24 cellular contexts compared by ENCODE assay signal in the genomic region with DNA sequence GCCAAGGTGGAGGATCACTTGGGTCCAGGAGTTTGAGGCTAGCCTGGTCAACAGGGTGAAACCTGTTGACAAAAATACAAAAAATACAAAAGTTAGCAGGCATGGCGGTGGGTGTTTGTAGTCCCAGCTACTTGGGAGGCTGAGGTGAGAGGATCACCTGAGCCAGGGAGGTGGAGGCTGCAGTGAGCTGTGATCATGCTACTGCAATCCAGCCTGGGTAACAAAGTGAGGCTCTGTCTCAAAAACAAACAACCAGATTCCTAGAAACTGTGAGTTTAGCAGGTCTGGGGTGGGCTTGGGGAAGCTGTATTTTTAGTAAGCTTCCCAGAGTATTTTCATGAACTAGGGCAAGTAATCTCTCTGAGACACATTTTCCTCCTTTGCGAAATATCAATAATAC. TPM values are rescaled to one million over a fixed set of nuclear protein-coding genes. Genes with fewer than 3 reads are reported as not detected.
A peak's percentile ranks its signal among the peaks of the same experiment; 100 is the strongest.
DNase-seq lines count a peak whose midpoint lies in the region; ATAC-seq, FAIRE-seq and TF ChIP-seq lines count a peak whose summit lies in the region.
"Had no signal": no experiment of that assay in that cellular context is flagged by ENCODE, and none has a peak within 500 bp of the region (broad histone marks: within the 10 kb centered on the region; RNA-seq: fewer than 3 reads in every experiment).

No MANE protein-coding gene starts in this region.

- no peak for FAIRE-seq in A549 (lab: Jason Lieb, UNC)
- FAIRE-seq: D721Med had no signal

- H3K4me2 ChIP-seq in A549: peak overlapping the region; percentile 47; the same call in 2 of the 3 replicates
- H3K4me2 ChIP-seq: BLaER1 treated with 17β-estradiol and CSF1 and Interleukin-3, amounts not matched to agents 10 nM and 100 nM; GM23338 had no signal

- peaks cover 27% of the 10 kb centered on the region for H3K4me1 Mint-ChIP-seq in osteocyte (ENCODE audit: unreplicated experiment)

- H3K27ac ChIP-seq in A549: peak overlapping the region; percentile 39 to 70; a peak in 4 of 6 replicates
- H3K27ac ChIP-seq in RWPE1: peak overlapping the region; percentile 98
- H3K27ac ChIP-seq in epithelial cell of prostate: peak overlapping the region; percentile 64
- H3K27ac ChIP-seq: BLaER1 treated with 17β-estradiol and CSF1 and Interleukin-3, amounts not matched to agents 10 nM and 100 nM had no signal

- no peak for TF ChIP-seq POLR2A in A549 (IDR thresholded peaks at IDR 0.05; ENCODE audit: low read length)

- no peak for TF ChIP-seq RAD21 in A549 (conservative IDR thresholded peaks at IDR 0.05 in 1 of 2, IDR thresholded peaks at IDR 0.05 in 1 of 2)

- peaks cover 3% of the 10 kb centered on the region for H3K27me3 Mint-ChIP-seq in osteocyte (ENCODE audit: unreplicated experiment)

- H3K4me3 Mint-ChIP-seq in osteocyte (ENCODE audit: unreplicated experiment): no peak overlapping the region
- H3K4me3 Mint-ChIP-seq: CD4-positive, alpha-beta T cell; GM23338; H9 had no signal

- H3K4me1 ChIP-seq in A549: peaks cover 27% of the 10 kb centered on the region

- POLR2A ChIA-PET in A549 (lab: Yijun Ruan, JAX): interaction anchor here (1.2 kb wide), 1 partner anchor 8 kb away, joined by 3 read pairs; no protein-coding TSS in a partner anchor
- POLR2A ChIA-PET in RWPE1 (lab: Yijun Ruan, JAX; ENCODE audit: low non-redundant PET): no interaction called here

- no peaks in the 10 kb centered on the region for H3K9me3 ChIP-seq in A549
- H3K9me3 ChIP-seq: BLaER1 treated with 17β-estradiol and CSF1 and Interleukin-3, amounts not matched to agents 10 nM and 100 nM; MG63 had no signal

- no peak for ATAC-seq in A549
- ATAC-seq in stimulated activated naive CD8-positive, alpha-beta T cell treated with anti-CD3 and anti-CD28 coated beads, Interleukin-15, Interleukin-2, amounts not matched to agents 100 U/mL and 50 U/mL, for 24 hours: no peak
- ATAC-seq: GM23338 had no signal

- CTCF ChIA-PET in A549 (lab: Yijun Ruan, JAX): interaction anchor here (1.0 kb wide), 1 partner anchor 46 kb away, joined by 3 read pairs; no protein-coding TSS in a partner anchor
- CTCF ChIA-PET in RWPE1 (lab: Yijun Ruan, JAX): interaction anchor here (2.1 kb wide), 1 partner anchor 33 kb away, joined by 15 read pairs; no protein-coding TSS in a partner anchor

- H3K9me3 Mint-ChIP-seq in osteocyte (ENCODE audit: unreplicated experiment): no peaks in the 10 kb centered on the region
- H3K9me3 Mint-ChIP-seq: CD4-positive, alpha-beta T cell; GM23338; H9 had no signal

- in situ Hi-C loops in ACHN (cut with HindIII; ENCODE audit: low pct_ligation_motif_present, low pct_unique_long_range_greater_than_20kb, low sequenced_read_pairs): no loop called here

- no peak for DNase-seq in A549 (ENCODE audit: low read depth in 1 of 2, low spot score in 1 of 2)
- DNase-seq in RWPE1 (ENCODE audit: low spot score): no peak
- DNase-seq in epithelial cell of prostate (ENCODE audit: low read depth, low spot score): no peak
- no peak for DNase-seq in osteocyte (ENCODE audit: extremely low spot score, unreplicated experiment)
- DNase-seq in ACHN: no peak
- DNase-seq in stimulated activated naive CD8-positive, alpha-beta T cell treated with anti-CD3 and anti-CD28 coated beads, Interleukin-15, Interleukin-2, amounts not matched to agents 100 U/mL and 50 U/mL, for 24 hours: no peak
- DNase-seq in foreskin melanocyte: no peak
- DNase-seq: AML-193; CD4-positive, alpha-beta T cell; H9; KG1; NCI-H1105 treated with DMSO at 0.1 percent for 48 hours; NCI-H146; NCI-H1930; NCI-H2107; NCI-H446; NCI-H524 treated with DMSO at 0.1 percent for 48 hours; NCI-H774; SHP77 treated with DMSO at 0.1 percent for 48 hours had no signal

- 92% methylated on average over 2 of the region's 2 CpGs for WGBS in A549 (ENCODE audit: missing lambda C conversion rate)

- no peak for TF ChIP-seq EP300 in A549 (IDR thresholded peaks at IDR 0.05)

- H3K27ac Mint-ChIP-seq in osteocyte (ENCODE audit: unreplicated experiment): peak overlapping the region; percentile 67
- H3K27ac Mint-ChIP-seq: CD4-positive, alpha-beta T cell; GM23338; H9 had no signal

- H3K4me3 ChIP-seq in A549: no peak overlapping the region
- H3K4me3 ChIP-seq: BLaER1 treated with 17β-estradiol and CSF1 and Interleukin-3, amounts not matched to agents 10 nM and 100 nM; GM23338; MG63 had no signal

- H3K36me3 Mint-ChIP-seq in osteocyte (ENCODE audit: unreplicated experiment): no peaks in the 10 kb centered on the region

- no peak for TF ChIP-seq CTCF in A549 (IDR thresholded peaks at IDR 0.05)
- no peak for TF ChIP-seq CTCF in RWPE1 (conservative IDR thresholded peaks at IDR 0.05; ENCODE audit: low read depth)
- no peak for TF ChIP-seq CTCF in osteocyte (IDR thresholded peaks at IDR 0.05)

TF ChIP-seq in A549, 52 proteins besides CTCF, POLR2A, EP300 and RAD21:
- no peak for TF ChIP-seq CBX2 (IDR thresholded peaks at IDR 0.05; ENCODE audit: borderline replicate concordance, low read depth)
- no peak for TF ChIP-seq NFE2L2 (conservative IDR thresholded peaks at IDR 0.05; ENCODE audit: low read length)
- TF ChIP-seq, protein P1, sequence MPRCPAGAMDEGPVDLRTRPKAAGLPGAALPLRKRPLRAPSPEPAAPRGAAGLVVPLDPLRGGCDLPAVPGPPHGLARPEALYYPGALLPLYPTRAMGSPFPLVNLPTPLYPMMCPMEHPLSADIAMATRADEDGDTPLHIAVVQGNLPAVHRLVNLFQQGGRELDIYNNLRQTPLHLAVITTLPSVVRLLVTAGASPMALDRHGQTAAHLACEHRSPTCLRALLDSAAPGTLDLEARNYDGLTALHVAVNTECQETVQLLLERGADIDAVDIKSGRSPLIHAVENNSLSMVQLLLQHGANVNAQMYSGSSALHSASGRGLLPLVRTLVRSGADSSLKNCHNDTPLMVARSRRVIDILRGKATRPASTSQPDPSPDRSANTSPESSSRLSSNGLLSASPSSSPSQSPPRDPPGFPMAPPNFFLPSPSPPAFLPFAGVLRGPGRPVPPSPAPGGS (IDR thresholded peaks at IDR 0.05): no peak
- TF ChIP-seq CHD2 (IDR thresholded peaks at IDR 0.05; ENCODE audit: low read length, partially characterized antibody): no peak
- TF ChIP-seq FOXS1 (CRISPR knock-in tag; IDR thresholded peaks at IDR 0.05): no peak
- TF ChIP-seq HOXB5 (CRISPR knock-in tag; IDR thresholded peaks at IDR 0.05): no peak

RNA-seq across cellular contexts. Expression of a gene that starts 5.2 kb away (rescaled TPM):
- polyA plus RNA-seq in A549 (2011; rRNA removed): 2.6 and 2.7 TPM in 2 replicates
- polyA plus RNA-seq in A549 (2012; cell fraction: cytosol; rRNA removed): 2.2 and 2.7 TPM in 2 replicates
- polyA plus RNA-seq in A549 (2012; cell fraction: nucleus; rRNA removed): 2.9 and 3.0 TPM in 2 replicates
- 7.3 to 8.7 TPM (median 8.5 TPM) in 3 replicates for polyA plus RNA-seq in A549 (2017; fragmentation: RNase III; extraction: RNeasy Plus Mini Kit Qiagen cat#74134 plus additional on column Dnase treatment)
- polyA minus RNA-seq in A549 (2011; rRNA and poly(A)+ RNA removed): 2.7 and 3.8 TPM in 2 replicates
- not detected in 2 replicates for total RNA-seq in osteocyte
- total RNA-seq: CD4-positive, alpha-beta T cell; GM23338; IMR-90 had no signal
- polyA plus RNA-seq: GM23338 had no signal

RNA-seq across cellular contexts. Expression of a gene that starts 25.8 kb away (rescaled TPM):
- 1.7 and 2.1 TPM in 2 replicates for polyA plus RNA-seq in A549 (2011; rRNA removed)
- polyA plus RNA-seq in A549 (2012; cell fraction: cytosol; rRNA removed): 2.4 and 2.5 TPM in 2 replicates
- polyA plus RNA-seq in A549 (2012; cell fraction: nucleus; rRNA removed): 5.0 and 5.3 TPM in 2 replicates
- polyA plus RNA-seq in A549 (2017; fragmentation: RNase III; extraction: RNeasy Plus Mini Kit Qiagen cat#74134 plus additional on column Dnase treatment): 1.2 to 1.5 TPM (median 1.4 TPM) in 3 replicates
- 1.6 and 2.0 TPM in 2 replicates for polyA minus RNA-seq in A549 (2011; rRNA and poly(A)+ RNA removed)
- not detected in 2 replicates for total RNA-seq in osteocyte
- total RNA-seq: CD4-positive, alpha-beta T cell; IMR-90 had no signal
- polyA plus RNA-seq: IMR-90 had no signal
